ENCODE assay signal across 1 cellular context in genomic region chr3:45592830-45593707, GRCh38.
TF ChIP-seq lines count a peak whose summit lies in the region.

No MANE protein-coding gene starts in this region.

TF ChIP-seq in HepG2, 621 proteins besides CTCF, POLR2A, EP300 and RAD21 (continued from another document and continues in another):
- TF ChIP-seq ZBED4 (CRISPR knock-in tag; IDR thresholded peaks at IDR 0.05; ENCODE audit: borderline replicate concordance) (0 out of 2 replicates have a peak, but pooled peaks have one; percentile 34), ZBTB7A (CRISPR knock-in tag; IDR thresholded peaks at IDR 0.05) (no peak), STAT5B (CRISPR knock-in tag; IDR thresholded peaks at IDR 0.05) (no peak), USF2 (IDR thresholded peaks at IDR 0.05; ENCODE audit: low read depth, low read length) (no peak), USF2 (CRISPR knock-in tag; IDR thresholded peaks at IDR 0.05; ENCODE audit: borderline replicate concordance) (peak; percentile 61; the same call in 1 of the 2 replicates), CREM (IDR thresholded peaks at IDR 0.05) (0 out of 2 replicates have a peak, but pooled peaks have one; percentile 24), CREM (CRISPR knock-in tag; IDR thresholded peaks at IDR 0.05) (no peak), ATF1 (CRISPR knock-in tag; IDR thresholded peaks at IDR 0.05) (no peak), HOXA5 (CRISPR knock-in tag; IDR thresholded peaks at IDR 0.05) (no peak), NFYC (CRISPR knock-in tag; IDR thresholded peaks at IDR 0.05) (no peak), ZNF160 (CRISPR knock-in tag; IDR thresholded peaks at IDR 0.05) (peak; percentile 41; the same call in 1 of the 2 replicates), ZNF280D (CRISPR knock-in tag; IDR thresholded peaks at IDR 0.05) (peak; percentile 89), DMTF1 (CRISPR knock-in tag; IDR thresholded peaks at IDR 0.05) (no peak), ZSCAN21 (CRISPR knock-in tag; IDR thresholded peaks at IDR 0.05; ENCODE audit: borderline replicate concordance) (peak; percentile 7; the same call in 1 of the 2 replicates), ZSCAN25 (CRISPR knock-in tag; IDR thresholded peaks at IDR 0.05) (0 out of 2 replicates have a peak, but pooled peaks have one; percentile 54), ZNF737 (CRISPR knock-in tag; IDR thresholded peaks at IDR 0.05; ENCODE audit: borderline replicate concordance) (peak; percentile 91; the same call in 1 of the 2 replicates), BRF2 (CRISPR knock-in tag; IDR thresholded peaks at IDR 0.05) (0 out of 2 replicates have a peak, but pooled peaks have one; percentile 17), MYPOP (CRISPR knock-in tag; IDR thresholded peaks at IDR 0.05) (peak; percentile 90), PHF20 (CRISPR knock-in tag; IDR thresholded peaks at IDR 0.05) (peak; percentile 37; the same call in 1 of the 2 replicates), TOPORS (CRISPR knock-in tag; IDR thresholded peaks at IDR 0.05) (no peak), ZNF460 (CRISPR knock-in tag; IDR thresholded peaks at IDR 0.05; ENCODE audit: borderline replicate concordance) (no peak; the same call in 1 of the 2 replicates), ATF7-NPFF (CRISPR knock-in tag; IDR thresholded peaks at IDR 0.05; ENCODE audit: low read depth) (peak; percentile 16; the same call in 1 of the 2 replicates), TBL1XR1 (IDR thresholded peaks at IDR 0.05; ENCODE audit: borderline replicate concordance, low read length, partially characterized antibody) (no peak), HOXA3 (CRISPR knock-in tag; IDR thresholded peaks at IDR 0.05) (peak; percentile 40; the same call in 1 of the 2 replicates), NCOA2 (CRISPR knock-in tag; IDR thresholded peaks at IDR 0.05) (no peak), ZFP91 (CRISPR knock-in tag; IDR thresholded peaks at IDR 0.05; ENCODE audit: borderline replicate concordance) (peak; percentile 79; the same call in 1 of the 2 replicates), ZNF574 (CRISPR knock-in tag; IDR thresholded peaks at IDR 0.05) (peak; percentile 19; the same call in 1 of the 2 replicates), ZNF17 (CRISPR knock-in tag; IDR thresholded peaks at IDR 0.05) (peak; percentile 91; the same call in 1 of the 2 replicates), ARHGAP35 (CRISPR knock-in tag; IDR thresholded peaks at IDR 0.05; ENCODE audit: borderline replicate concordance) (peak; percentile 69; the same call in 1 of the 2 replicates), ZNF24 (IDR thresholded peaks at IDR 0.05) (no peak), ZBTB7B (CRISPR knock-in tag; IDR thresholded peaks at IDR 0.05) (no peak), ZNF879 (CRISPR knock-in tag; IDR thresholded peaks at IDR 0.05) (no peak), ZNF607 (CRISPR knock-in tag; IDR thresholded peaks at IDR 0.05; ENCODE audit: borderline replicate concordance) (peak; percentile 63; the same call in 1 of the 2 replicates), KDM5A (IDR thresholded peaks at IDR 0.05; ENCODE audit: borderline replicate concordance, low read length) (peak; percentile 4; the same call in 1 of the 2 replicates), ZNF235 (CRISPR knock-in tag; IDR thresholded peaks at IDR 0.05; ENCODE audit: borderline replicate concordance) (0 out of 2 replicates have a peak, but pooled peaks have one; percentile 63), ATF4 (CRISPR knock-in tag; IDR thresholded peaks at IDR 0.05) (no peak), HNF1B (CRISPR knock-in tag; IDR thresholded peaks at IDR 0.05) (peak; percentile 75)
